ENCODE assay signal across 9 cellular contexts in the genomic region with DNA sequence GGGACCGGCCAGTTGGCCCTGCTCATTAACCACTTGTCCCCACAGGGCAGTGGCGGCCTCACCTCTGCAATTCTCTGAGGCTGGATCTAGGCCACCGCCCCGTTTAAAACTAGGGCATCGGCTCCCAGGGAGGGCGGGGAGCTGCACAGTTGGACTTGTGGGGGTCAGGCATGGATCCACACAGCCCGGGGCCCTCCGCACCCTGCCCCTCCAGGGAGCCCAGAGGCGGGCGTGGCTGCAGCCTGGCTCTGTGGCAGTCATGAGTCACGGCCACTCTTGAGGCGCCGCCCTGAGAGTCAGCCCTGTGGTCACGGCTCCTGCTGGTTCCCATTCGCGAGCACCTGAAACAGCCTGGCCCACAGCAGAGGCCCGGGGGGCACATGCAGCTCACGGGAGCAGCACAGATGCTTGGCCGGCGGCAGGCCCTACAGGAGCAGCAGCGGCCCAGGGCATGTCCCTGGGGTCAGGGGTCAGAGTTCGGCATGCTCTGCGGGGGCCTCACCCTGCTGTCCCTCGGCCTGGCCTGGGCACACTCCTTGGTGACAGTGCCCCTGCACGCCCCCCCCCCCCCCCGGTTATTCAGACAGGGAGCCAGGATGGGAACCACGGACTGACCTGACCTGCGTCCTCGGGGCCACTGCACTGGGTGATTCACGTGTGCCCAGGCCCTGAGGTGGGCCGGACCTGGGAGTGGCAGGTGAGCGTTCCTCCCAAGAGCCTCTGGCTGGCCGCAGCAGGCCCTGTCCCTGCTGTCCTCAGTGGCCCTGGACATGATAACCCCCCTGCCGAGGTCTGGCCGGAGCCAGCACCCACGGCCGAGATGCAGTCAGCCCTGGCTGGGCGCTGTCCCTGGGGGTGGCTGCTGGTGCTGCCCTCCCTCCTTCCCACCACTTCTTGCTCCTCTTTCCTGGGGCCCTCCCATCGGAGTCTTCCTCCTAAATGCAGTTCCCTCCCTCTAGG. TPM values are rescaled to one million over a fixed set of nuclear protein-coding genes. Genes with fewer than 3 reads are reported as not detected.
DNase-seq lines count a peak whose midpoint lies in the region; ATAC-seq and TF ChIP-seq lines count a peak whose summit lies in the region.
"Had no signal": no experiment of that assay in that cellular context is flagged by ENCODE, and none has a peak within 500 bp of the region (broad histone marks: within the 10 kb centered on the region; RNA-seq: fewer than 3 reads in every experiment).

No MANE protein-coding gene starts in this region.

- H3K27me3 Mint-ChIP-seq in chondrocyte (ENCODE audit: low read depth): no peaks in the 10 kb centered on the region

- ATAC-seq in GM18870 (IDR thresholded peaks at IDR 0.05; ENCODE audit: unreplicated experiment): no peak
- ATAC-seq in HG03108 (IDR thresholded peaks at IDR 0.05; ENCODE audit: unreplicated experiment): no peak

- DNase-seq in Daoy (ENCODE audit: low read depth): peak; percentile 94
- DNase-seq in MG63: peak; percentile 90
- no peak for DNase-seq in chondrocyte (ENCODE audit: low spot score)
- no peak for DNase-seq in activated CD4-positive, alpha-beta T cell treated with anti-CD3 and anti-CD28 coated beads, Interleukin-2, amount 50 U/mL, for 1 hour
- DNase-seq in GM10266 (ENCODE audit: extremely low spot score): no peak

- H3K4me3 Mint-ChIP-seq in chondrocyte (ENCODE audit: unreplicated experiment): no peak overlapping the region

- no peaks in the 10 kb centered on the region for H3K36me3 Mint-ChIP-seq in chondrocyte (ENCODE audit: low read depth)

- no peaks in the 10 kb centered on the region for H3K27me3 ChIP-seq in MG63
- H3K27me3 ChIP-seq in mucosa of rectum (ENCODE audit: control insufficient read depth in 2 of 2, insufficient read depth in 2 of 2, low read length in 2 of 2): no peaks in the 10 kb centered on the region

- H3K9ac ChIP-seq in mucosa of rectum (ENCODE audit: low read depth in 1 of 2, low read length in 2 of 2): peak overlapping the region in 1 of 2 donors; percentile 80

- no peaks in the 10 kb centered on the region for H3K9me3 Mint-ChIP-seq in chondrocyte (ENCODE audit: low read depth)

- H3K9me3 ChIP-seq in MG63 (no peaks in the 10 kb centered on the region), mucosa of rectum (ENCODE audit: control insufficient read depth in 2 of 2, low read length in 2 of 2) (no peaks in the 10 kb centered on the region)

- TF ChIP-seq CTCF in chondrocyte (IDR thresholded peaks at IDR 0.05) (peak; percentile 26), GM10266 (IDR thresholded peaks at IDR 0.05; ENCODE audit: control insufficient read depth, insufficient read depth, low read depth, missing control alignments) (no peak)

- H3K4me1 Mint-ChIP-seq in chondrocyte (ENCODE audit: low read depth): peaks cover 23% of the 10 kb centered on the region

- peak overlapping the region; percentile 92 to 95 for H3K27ac ChIP-seq in mucosa of rectum (ENCODE audit: low read depth in 2 of 2, low read length in 2 of 2)

- H3K36me3 ChIP-seq in MG63 (peaks cover 56% of the 10 kb centered on the region), mucosa of rectum (ENCODE audit: control insufficient read depth in 2 of 2, insufficient read depth in 2 of 2, low read length in 2 of 2) (peaks cover 7 to 19% of the 10 kb centered on the region in 2 donors)

- H3K4me1 ChIP-seq in mucosa of rectum (ENCODE audit: control insufficient read depth in 2 of 2, insufficient read depth in 2 of 2, low read length in 2 of 2): peaks cover 17 to 33% of the 10 kb centered on the region in 2 donors

- H3K4me3 ChIP-seq in MG63: no peak overlapping the region
- peak overlapping the region in 1 of 2 donors; percentile 58 for H3K4me3 ChIP-seq in mucosa of rectum (ENCODE audit: low read length in 2 of 2)

- H3K27ac Mint-ChIP-seq in chondrocyte (ENCODE audit: unreplicated experiment): peak overlapping the region; percentile 91

RNA-seq across cellular contexts. Expression of a gene that starts 8.2 kb away (rescaled TPM):
- total RNA-seq in Daoy (2014; rRNA removed; shearing (Covaris generic)): 23.3 and 23.4 TPM in 2 replicates
- total RNA-seq in MG63 (2014; rRNA removed; shearing (Covaris generic); ENCODE audit: low replicate concordance): 42.2 and 55.9 TPM in 2 replicates
- 28.8 to 32.0 TPM (median 29.7 TPM) in 3 replicates for total RNA-seq in chondrocyte

RNA-seq across cellular contexts. Expression of a gene that starts 24.5 kb away (rescaled TPM):
- total RNA-seq in Daoy (2014; rRNA removed; shearing (Covaris generic)): 0.23 TPM in 1 of 2 replicates, not detected in the other
- not detected in 2 replicates for total RNA-seq in MG63 (2014; rRNA removed; shearing (Covaris generic); ENCODE audit: low replicate concordance)
- not detected in 3 replicates for total RNA-seq in chondrocyte
- total RNA-seq: T-helper 2 cell treated with Interferon-gamma antibody and Interleukin-4, amounts not matched to agents 100 ng/mL and 5 ng/mL, for 36 hours had no signal

RNA-seq across cellular contexts. Expression of a gene that starts 31.1 kb away (rescaled TPM):
- 0.17 TPM in 1 of 2 replicates, not detected in the other for total RNA-seq in Daoy (2014; rRNA removed; shearing (Covaris generic))
- not detected in 2 replicates for total RNA-seq in MG63 (2014; rRNA removed; shearing (Covaris generic); ENCODE audit: low replicate concordance)
- total RNA-seq in chondrocyte: not detected in 3 replicates

RNA-seq across cellular contexts. Expression of a gene that starts 34.0 kb away (rescaled TPM):
- total RNA-seq in Daoy (2014; rRNA removed; shearing (Covaris generic)): 15.9 and 16.3 TPM in 2 replicates
- 13.1 and 31.7 TPM in 2 replicates for total RNA-seq in MG63 (2014; rRNA removed; shearing (Covaris generic); ENCODE audit: low replicate concordance)
- total RNA-seq in chondrocyte: 34.1 to 57.1 TPM (median 37.3 TPM) in 3 replicates

RNA-seq across cellular contexts. Expression of a gene that starts 54.1 kb away (rescaled TPM):
- total RNA-seq in Daoy (2014; rRNA removed; shearing (Covaris generic)): 7.6 and 20.6 TPM in 2 replicates
- 12.4 and 20.8 TPM in 2 replicates for total RNA-seq in MG63 (2014; rRNA removed; shearing (Covaris generic); ENCODE audit: low replicate concordance)
- total RNA-seq in chondrocyte: 15.2 to 19.6 TPM (median 19.6 TPM) in 3 replicates

Comparison
In these comparisons a context has a peak if more than half of its experiments do, and no peak if none do; other contexts are left out.
1. DNase-seq: peak in Daoy (single experiment) and MG63 (single experiment); none in chondrocyte (single experiment), activated CD4-positive, alpha-beta T cell treated with anti-CD3 and anti-CD28 coated beads, Interleukin-2, amount 50 U/mL, for 1 hour (single experiment) and GM10266 (single experiment).